11 cellular contexts compared by ENCODE assay signal in the genomic region with DNA sequence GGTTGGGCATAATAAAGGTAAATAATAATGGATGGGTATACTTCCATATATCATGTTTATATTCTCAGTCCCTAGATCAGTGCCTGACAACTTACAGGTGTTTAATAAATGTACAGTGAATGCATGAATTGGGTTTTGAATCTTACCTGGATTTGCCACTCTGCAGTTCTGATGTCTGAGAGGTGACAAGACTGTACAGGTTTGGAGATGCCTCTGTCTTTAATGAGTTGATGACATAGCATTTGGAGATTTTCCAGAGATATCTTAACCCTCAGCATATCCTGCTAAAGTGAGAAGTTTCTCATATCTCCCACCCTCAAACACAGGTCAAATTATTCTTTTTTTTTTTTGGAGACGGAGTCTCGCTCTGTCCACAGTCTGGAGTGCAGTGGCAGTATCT. TPM values are rescaled to one million over a fixed set of nuclear protein-coding genes. Genes with fewer than 3 reads are reported as not detected.
DNase-seq lines count a peak whose midpoint lies in the region; ATAC-seq and TF ChIP-seq lines count a peak whose summit lies in the region.
"Had no signal": no experiment of that assay in that cellular context is flagged by ENCODE, and none has a peak within 500 bp of the region (broad histone marks: within the 10 kb centered on the region; RNA-seq: fewer than 3 reads in every experiment).

No MANE protein-coding gene starts in this region.

- peaks cover 5 to 6% of the 10 kb centered on the region in 2 donors for H3K36me3 Mint-ChIP-seq in activated T-cell treated with anti-CD3 and anti-CD28 coated beads, Interleukin-2, amount 50 U/mL, for 72 hours (ENCODE audit: insufficient read depth in 2 of 2)

- no peak overlapping the region for H3K9ac ChIP-seq in PC-3 (ENCODE audit: low read length)

- no peaks in the 10 kb centered on the region for H3K9me3 Mint-ChIP-seq in activated T-cell treated with anti-CD3 and anti-CD28 coated beads, Interleukin-2, amount 50 U/mL, for 72 hours

- CTCF ChIA-PET in PC-3 (lab: Charles Lee) = no interaction called here

- H3K4me3 Mint-ChIP-seq in activated T-cell treated with anti-CD3 and anti-CD28 coated beads, Interleukin-2, amount 50 U/mL, for 72 hours = peak overlapping the region; percentile 6 to 20

- peaks cover 24% of the 10 kb centered on the region for H3K4me1 Mint-ChIP-seq in activated T-cell treated with anti-CD3 and anti-CD28 coated beads, Interleukin-2, amount 50 U/mL, for 72 hours (ENCODE audit: low read depth)

- peak overlapping the region; percentile 90; the same call in 1 of the 2 replicates for H3K4me3 ChIP-seq in PC-3 (ENCODE audit: low read length)
- H3K4me3 ChIP-seq in epithelial cell of esophagus (ENCODE audit: low read length) = peak overlapping the region; percentile 2
- H3K4me3 ChIP-seq in psoas muscle = peak overlapping the region; percentile 79
- no peak overlapping the region for H3K4me3 ChIP-seq in WERI-Rb-1 (ENCODE audit: low read depth, low read length)
- H3K4me3 ChIP-seq: vagina had no signal

- H3K27ac ChIP-seq in PC-3 (ENCODE audit: low read length) = no peak overlapping the region
- no peak overlapping the region for H3K27ac ChIP-seq in psoas muscle
- H3K27ac ChIP-seq in WERI-Rb-1 = no peak overlapping the region
- H3K27ac ChIP-seq: vagina had no signal

- no peaks in the 10 kb centered on the region for H3K36me3 ChIP-seq in PC-3 (ENCODE audit: low read depth, low read length)
- H3K36me3 ChIP-seq in psoas muscle (ENCODE audit: insufficient read depth in 1 of 2, low read depth in 1 of 2) = no peaks in the 10 kb centered on the region
- no peaks in the 10 kb centered on the region for H3K36me3 ChIP-seq in WERI-Rb-1
- H3K36me3 ChIP-seq: vagina had no signal

- peaks cover 84% of the 10 kb centered on the region for H3K79me2 ChIP-seq in PC-3 (ENCODE audit: low read length)

- no peaks in the 10 kb centered on the region for H3K9me3 ChIP-seq in PC-3 (ENCODE audit: low read length)
- H3K9me3 ChIP-seq in psoas muscle = no peaks in the 10 kb centered on the region
- no peaks in the 10 kb centered on the region for H3K9me3 ChIP-seq in WERI-Rb-1 (ENCODE audit: severe bottlenecking)
- H3K9me3 ChIP-seq: vagina had no signal

- DNase-seq in activated T-cell treated with anti-CD3 and anti-CD28 coated beads, Interleukin-2, amount 50 U/mL, for 72 hours = no peak
- no peak for DNase-seq in activated T-cell treated with anti-CD3 and anti-CD28 coated beads, Interleukin-2, amount 50 U/mL, for 1 hour
- peak; percentile 14 for DNase-seq in PC-3
- peak; percentile 72 for DNase-seq in epithelial cell of esophagus (ENCODE audit: low read depth)
- no peak for DNase-seq in psoas muscle
- DNase-seq in WERI-Rb-1 = no peak
- no peak for DNase-seq in activated effector memory CD4-positive, alpha-beta T cell treated with Interleukin-2 at 50 U/mL for 16 hours
- DNase-seq: anterior cingulate cortex; stimulated activated CD8-positive, alpha-beta memory T cell treated with anti-CD3 and anti-CD28 coated beads, Interleukin-4, amount 100 ng/mL, for 48 hours had no signal

- POLR2A ChIA-PET in PC-3 (lab: Charles Lee; ENCODE audit: unreplicated experiment) = no interaction called here

- H3K27me3 ChIP-seq in PC-3 (ENCODE audit: low read length) (no peaks in the 10 kb centered on the region), psoas muscle (ENCODE audit: insufficient read depth in 3 of 3, low read length in 2 of 3) (no peaks in the 10 kb centered on the region), WERI-Rb-1 (ENCODE audit: insufficient read depth, low read depth, severe bottlenecking) (no peaks in the 10 kb centered on the region)
- H3K27me3 ChIP-seq: vagina had no signal

- no peaks in the 10 kb centered on the region for H3F3A ChIP-seq in PC-3 (ENCODE audit: low read length, unreplicated experiment)

- no TSS peak for BruUV-seq in PC-3 (replicated peaks; lab: Mats Ljungman, UMichigan)

- H3K27me3 Mint-ChIP-seq in activated T-cell treated with anti-CD3 and anti-CD28 coated beads, Interleukin-2, amount 50 U/mL, for 72 hours (ENCODE audit: low read depth) = no peaks in the 10 kb centered on the region

- no peak for TF ChIP-seq CTCF in PC-3 (conservative IDR thresholded peaks at IDR 0.05; ENCODE audit: low read depth, low read length)
- TF ChIP-seq CTCF in epithelial cell of esophagus (IDR thresholded peaks at IDR 0.05; ENCODE audit: insufficient read depth, low read depth, low read length, missing control alignments) = no peak
- no peak for TF ChIP-seq CTCF in psoas muscle (IDR thresholded peaks at IDR 0.05)
- no peak for TF ChIP-seq CTCF in WERI-Rb-1 (IDR thresholded peaks at IDR 0.05; ENCODE audit: low read depth, low read length)

- H3K4me2 ChIP-seq in PC-3 (ENCODE audit: low read length) = peak overlapping the region; percentile 90

- 96 to 100% (median 97%) methylated on average over 2 of the region's 2 CpGs for WGBS in psoas muscle, 3 donors

- H2AFZ ChIP-seq in PC-3 (ENCODE audit: low read length) = no peak overlapping the region

- H3K4me1 ChIP-seq in PC-3 (ENCODE audit: insufficient read depth, low read length) = peaks cover 12% of the 10 kb centered on the region
- peaks cover 15% of the 10 kb centered on the region for H3K4me1 ChIP-seq in psoas muscle

- H4K20me1 ChIP-seq in PC-3 (ENCODE audit: low read length) = peaks cover 20% of the 10 kb centered on the region; the same call in 1 of the 2 replicates

- ATAC-seq in activated T-cell treated with anti-CD3 and anti-CD28 coated beads, Interleukin-2, amount 50 U/mL, for 72 hours (replicated peaks in 1 of 2) = no peak
- ATAC-seq in PC-3 (no peak), psoas muscle (no peak), GM19397 (IDR thresholded peaks at IDR 0.05; ENCODE audit: unreplicated experiment) (no peak)

- no peak overlapping the region for H3K27ac Mint-ChIP-seq in activated T-cell treated with anti-CD3 and anti-CD28 coated beads, Interleukin-2, amount 50 U/mL, for 72 hours

- no peaks in the 10 kb centered on the region for H3K9me2 ChIP-seq in PC-3 (replicated peaks; ENCODE audit: low read length)

- intact Hi-C loops in PC-3 (cut with micrococcal nuclease) = no loop called here
- intact Hi-C loops in psoas muscle (cut with DNase I) = no loop called here

RNA-seq across cellular contexts. Expression of gene ANKS1A, which starts 2.2 kb away (rescaled TPM):
- 1 to 10 TPM; 9.2 to 9.6 TPM for total RNA-seq in activated T-cell treated with anti-CD3 and anti-CD28 coated beads, Interleukin-2, amount 50 U/mL, for 72 hours
- total RNA-seq in PC-3 (2014; rRNA removed) (18.8 and 21.3 TPM in 2 replicates), psoas muscle (10 to 100 TPM in 1 of 4 donors, 1 to 10 TPM in 3; 6.1 to 12.4 (median 7.7) TPM)
- 1 to 10 TPM; 3.9 to 5.7 (median 5.6) TPM for polyA plus RNA-seq in psoas muscle

RNA-seq across cellular contexts. Expression of gene TAF11, which starts 3.5 kb away (rescaled TPM):
- total RNA-seq in activated T-cell treated with anti-CD3 and anti-CD28 coated beads, Interleukin-2, amount 50 U/mL, for 72 hours = 10 to 100 TPM; 29.1 to 30.9 TPM
- total RNA-seq in PC-3 (2014; rRNA removed) = 24.1 and 28.9 TPM in 2 replicates
- total RNA-seq in psoas muscle = 10 to 100 TPM; 17.4 to 25.8 (median 23.1) TPM
- 10 to 100 TPM; 31.8 to 71.8 (median 60.9) TPM for polyA plus RNA-seq in psoas muscle

Comparison
In these comparisons a context has a peak if more than half of its experiments do, and no peak if none do; other contexts are left out.
1. DNase-seq: peak in PC-3 (single experiment) and epithelial cell of esophagus (single experiment); none in activated T-cell treated with anti-CD3 and anti-CD28 coated beads, Interleukin-2, amount 50 U/mL, for 72 hours (0 of 2), activated T-cell treated with anti-CD3 and anti-CD28 coated beads, Interleukin-2, amount 50 U/mL, for 1 hour (single experiment), psoas muscle (0 of 2), WERI-Rb-1 (single experiment) and activated effector memory CD4-positive, alpha-beta T cell treated with Interleukin-2 at 50 U/mL for 16 hours (single experiment).